Comparison of ENCODE assay signal across 12 cellular contexts in the genomic region with DNA sequence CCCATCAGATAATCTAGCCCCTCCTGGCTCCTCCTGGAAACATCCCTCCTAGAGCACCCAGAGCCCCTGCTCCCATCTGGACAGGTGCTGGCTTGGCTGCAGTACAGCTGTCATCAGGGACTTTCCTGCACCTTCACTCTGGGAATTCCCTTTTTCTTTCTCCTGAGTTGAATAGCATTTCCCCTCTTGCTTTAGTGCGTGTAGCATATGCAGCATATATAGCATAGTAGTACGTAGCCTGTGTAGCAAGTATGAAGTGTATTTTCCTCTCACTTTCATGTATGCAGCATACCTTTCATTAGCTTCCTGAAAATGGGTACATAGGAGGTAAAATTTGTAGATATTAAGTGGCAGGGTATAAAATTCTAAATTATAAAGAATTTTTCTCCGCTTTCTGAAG.
DNase-seq lines count a peak whose midpoint lies in the region; ATAC-seq and TF ChIP-seq lines count a peak whose summit lies in the region.
"Had no signal": no experiment of that assay in that cellular context is flagged by ENCODE, and none has a peak within 500 bp of the region (broad histone marks: within the 10 kb centered on the region; RNA-seq: fewer than 3 reads in every experiment).

No MANE protein-coding gene starts in this region.

- H3K36me3 ChIP-seq in CD4-positive, alpha-beta memory T cell (ENCODE audit: insufficient read depth, low read length): peaks cover 38% of the 10 kb centered on the region
- peaks cover 47% of the 10 kb centered on the region for H3K36me3 ChIP-seq in right atrium auricular region

- H3K27ac Mint-ChIP-seq in CD4-positive, alpha-beta memory T cell: peak overlapping the region; percentile 35 to 92 (median 87)
- H3K27ac Mint-ChIP-seq: activated CD8-positive, alpha-beta memory T cell treated with anti-CD3 and anti-CD28 coated beads, Interleukin-2, amount 10 ng/mL, durations not matched to agents 7 days and 5 days had no signal

- POLR2A ChIA-PET in CD4-positive, alpha-beta memory T cell (lab: Charles Lee; ENCODE audit: partially characterized antibody): interaction anchor here (2.4 to 2.7 kb wide), 2 partner anchors 11 to 24 kb away, joined by 7 to 12 read pairs; no protein-coding TSS in a partner anchor

- CTCF ChIA-PET in CD4-positive, alpha-beta memory T cell (lab: Charles Lee; ENCODE audit: partially characterized antibody): interaction anchor here (1.3 to 1.4 kb wide), 2 partner anchors 8 to 11 kb away, joined by 4 to 7 read pairs; no protein-coding TSS in a partner anchor

- H3K27me3 ChIP-seq in CD4-positive, alpha-beta memory T cell (ENCODE audit: insufficient read depth, low read length): no peaks in the 10 kb centered on the region
- H3K27me3 ChIP-seq in right atrium auricular region: no peaks in the 10 kb centered on the region

- H3K27ac ChIP-seq in CD4-positive, alpha-beta memory T cell (ENCODE audit: low read depth, low read length): no peak overlapping the region
- H3K27ac ChIP-seq in right atrium auricular region: no peak overlapping the region
- H3K27ac ChIP-seq: C4-2B had no signal

- H3K9me3 ChIP-seq in CD4-positive, alpha-beta memory T cell (ENCODE audit: control insufficient read depth in 1 of 2, low read length in 2 of 2): no peaks in the 10 kb centered on the region
- H3K9me3 ChIP-seq in right atrium auricular region: no peaks in the 10 kb centered on the region

- peaks cover 19 to 30% (median 23%) of the 10 kb centered on the region in 4 donors for H3K4me1 Mint-ChIP-seq in CD4-positive, alpha-beta memory T cell

- H3K4me3 Mint-ChIP-seq in CD4-positive, alpha-beta memory T cell: no peak overlapping the region
- H3K4me3 Mint-ChIP-seq: activated CD8-positive, alpha-beta memory T cell treated with anti-CD3 and anti-CD28 coated beads, Interleukin-2, amount 10 ng/mL, durations not matched to agents 7 days and 5 days had no signal

- H3K4me1 ChIP-seq in CD4-positive, alpha-beta memory T cell (ENCODE audit: insufficient read depth, low read length): peaks cover 6% of the 10 kb centered on the region
- H3K4me1 ChIP-seq in right atrium auricular region: no peaks in the 10 kb centered on the region

- ATAC-seq in GM19025 (IDR thresholded peaks at IDR 0.05; ENCODE audit: low read depth, unreplicated experiment) (peak; percentile 100), HG02840 (IDR thresholded peaks at IDR 0.05; ENCODE audit: low FRiP score, unreplicated experiment) (peak; percentile 96), sciatic nerve (no peak)
- ATAC-seq: activated CD8-positive, alpha-beta memory T cell treated with anti-CD3 and anti-CD28 coated beads, Interleukin-2, amount 10 ng/mL, durations not matched to agents 7 days and 5 days; left cardiac atrium had no signal

- DNase-seq in CD4-positive, alpha-beta memory T cell: peak in 2 of 5 donors; percentile 5 to 37
- DNase-seq in NCI-H82 (lab: John Stamatoyannopoulos, UW) (peak; percentile 84), right atrium auricular region (ENCODE audit: low spot score) (no peak), RPMI8226 (no peak), sciatic nerve (ENCODE audit: low spot score) (no peak)
- DNase-seq in activated CD8-positive, alpha-beta memory T cell treated with anti-CD3 and anti-CD28 coated beads, Interleukin-2, amount 50 U/mL, for 48 hours: no peak
- DNase-seq: activated CD8-positive, alpha-beta memory T cell treated with anti-CD3 and anti-CD28 coated beads, Interleukin-2, amount 10 ng/mL, durations not matched to agents 7 days and 5 days; left cardiac atrium had no signal

- intact Hi-C loops in CD4-positive, alpha-beta memory T cell (cut with micrococcal nuclease): no loop called here
- intact Hi-C loops in sciatic nerve (cut with DNase I): loop anchor here (10.0 kb wide), 1 partner anchor 304 kb away; no protein-coding TSS in a partner anchor

- H3K36me3 Mint-ChIP-seq in CD4-positive, alpha-beta memory T cell: peaks cover 41 to 78% of the 10 kb centered on the region in 2 donors

- H3K27me3 Mint-ChIP-seq in CD4-positive, alpha-beta memory T cell: no peaks in the 10 kb centered on the region
- H3K27me3 Mint-ChIP-seq: activated CD8-positive, alpha-beta memory T cell treated with anti-CD3 and anti-CD28 coated beads, Interleukin-2, amount 10 ng/mL, durations not matched to agents 7 days and 5 days had no signal

- TF ChIP-seq CTCF in right atrium auricular region (IDR thresholded peaks at IDR 0.05): no peak

- H3K9me3 Mint-ChIP-seq in CD4-positive, alpha-beta memory T cell: no peaks in the 10 kb centered on the region

- H3K4me3 ChIP-seq in CD4-positive, alpha-beta memory T cell (ENCODE audit: low read length in 2 of 2): no peak overlapping the region
- H3K4me3 ChIP-seq in right atrium auricular region: no peak overlapping the region
- H3K4me3 ChIP-seq: smooth muscle cell had no signal
